ENCODE assay signal across 2 cellular contexts in the genomic region with DNA sequence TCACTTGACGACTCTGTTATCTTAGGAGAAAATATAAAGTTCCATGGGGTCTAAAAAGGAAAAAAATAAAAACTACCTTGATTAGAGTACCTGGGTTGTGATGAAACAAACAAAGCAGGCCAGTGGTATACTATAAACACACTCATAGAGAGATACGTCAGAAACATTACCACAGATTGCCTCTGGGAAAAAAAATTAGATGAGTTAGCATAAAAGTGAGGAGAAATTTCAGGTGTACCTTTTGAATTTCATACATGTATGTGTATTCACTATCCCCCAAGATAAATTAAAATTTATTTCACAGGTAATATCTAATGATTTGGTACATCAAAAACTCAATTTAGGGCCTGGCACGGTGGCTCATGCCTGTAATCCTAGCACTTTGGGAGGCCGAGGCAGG.
A peak's percentile ranks its signal among the peaks of the same experiment; 100 is the strongest.
TF ChIP-seq lines count a peak whose summit lies in the region.

No MANE protein-coding gene starts in this region.

TF ChIP-seq in HepG2, 621 proteins besides CTCF, POLR2A, EP300 and RAD21:
- TF ChIP-seq MAFF (IDR thresholded peaks at IDR 0.05; ENCODE audit: low read depth, low read length) (peak; percentile 93), DNMT3B (CRISPR knock-in tag; conservative IDR thresholded peaks at IDR 0.05) (no peak), ZNF891 (CRISPR knock-in tag; IDR thresholded peaks at IDR 0.05) (no peak), MAFK (conservative IDR thresholded peaks at IDR 0.05 in 1 of 2, IDR thresholded peaks at IDR 0.05 in 1 of 2; ENCODE audit: low read length in 2 of 2) (peak; percentile 92 to 94), HOXA3 (CRISPR knock-in tag; IDR thresholded peaks at IDR 0.05) (no peak)
- TF ChIP-seq, protein P1, sequence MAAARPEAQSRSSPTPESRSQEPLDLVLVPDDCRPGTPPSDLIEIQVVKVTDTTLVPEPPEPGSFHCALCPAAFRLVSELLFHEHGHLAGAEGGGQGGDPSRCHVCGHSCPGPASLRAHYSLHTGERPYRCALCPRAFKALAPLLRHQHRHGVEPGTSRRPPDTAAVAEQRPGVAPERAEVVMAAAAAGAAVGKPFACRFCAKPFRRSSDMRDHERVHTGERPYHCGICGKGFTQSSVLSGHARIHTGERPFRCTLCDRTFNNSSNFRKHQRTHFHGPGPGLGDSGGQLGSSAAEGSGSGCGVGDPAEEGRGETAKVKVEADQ (CRISPR knock-in tag; IDR thresholded peaks at IDR 0.05; ENCODE audit: borderline replicate concordance) = no peak
- TF ChIP-seq, protein P2, sequence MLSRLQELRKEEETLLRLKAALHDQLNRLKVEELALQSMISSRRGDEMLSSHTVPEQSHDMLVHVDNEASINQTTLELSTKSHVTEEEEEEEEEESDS (CRISPR knock-in tag; IDR thresholded peaks at IDR 0.05; ENCODE audit: borderline replicate concordance) = no peak

TF ChIP-seq in H1, 55 proteins besides CTCF, POLR2A, EP300 and RAD21:
- TF ChIP-seq PHF8 (conservative IDR thresholded peaks at IDR 0.05; ENCODE audit: low read depth, low read length) (no peak), MAFK (IDR thresholded peaks at IDR 0.05; ENCODE audit: low read depth, low read length) (peak; percentile 5; the same call in 1 of the 2 replicates), EGR1 (IDR thresholded peaks at IDR 0.05; ENCODE audit: borderline replicate concordance, low read depth, low read length) (no peak)
